23 cellular contexts compared by ENCODE assay signal in the genomic region with DNA sequence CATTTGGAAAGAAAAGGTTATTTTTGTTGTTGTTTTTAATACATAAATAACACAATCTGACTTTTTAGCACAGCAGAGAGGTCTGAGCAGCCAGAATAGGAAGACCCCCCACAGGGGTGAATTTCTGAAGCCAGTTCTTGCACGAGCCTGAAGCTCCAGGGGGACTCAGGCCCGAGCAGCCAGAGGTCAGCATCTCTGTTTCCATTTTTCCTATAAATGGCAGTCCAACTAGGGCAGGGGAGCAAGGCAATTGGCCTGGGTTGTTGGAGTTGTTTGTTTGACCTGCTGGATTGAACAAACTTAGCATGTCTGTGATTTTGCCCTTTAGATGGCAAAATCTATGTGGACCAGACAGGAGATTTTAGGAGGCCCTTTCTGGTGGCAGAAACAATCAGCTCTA.
DNase-seq lines count a peak whose midpoint lies in the region; ATAC-seq and TF ChIP-seq lines count a peak whose summit lies in the region.
"Had no signal": no experiment of that assay in that cellular context is flagged by ENCODE, and none has a peak within 500 bp of the region (broad histone marks: within the 10 kb centered on the region; RNA-seq: fewer than 3 reads in every experiment).

No MANE protein-coding gene starts in this region.

- WGBS in right cardiac atrium, result 59% methylated on average over 2 of the region's 2 CpGs
- no CpG with 5 or more reads among the region's 2 CpGs for WGBS in trophoblast cell (ENCODE audit: extremely low coverage, insufficient coverage, insufficient read length)
- WGBS in transverse colon (ENCODE audit: low coverage in 1 of 2), 2 donors, result 77% methylated on average over 2 of the region's 2 CpGs; no CpG with 5 or more reads in 1 of the 2 donors

- H3K4me3 ChIP-seq in coronary artery, result no peak overlapping the region
- H3K4me3 ChIP-seq in right cardiac atrium (ENCODE audit: low read length), result no peak overlapping the region
- H3K4me3 ChIP-seq in trophoblast cell (ENCODE audit: low read depth, low read length), result no peak overlapping the region
- no peak overlapping the region for H3K4me3 ChIP-seq in transverse colon
- H3K4me3 ChIP-seq in foreskin fibroblast (ENCODE audit: low read depth in 1 of 2, low read length in 2 of 2), result no peak overlapping the region
- H3K4me3 ChIP-seq: K562 had no signal

- no peak for TF ChIP-seq EP300 in transverse colon (IDR thresholded peaks at IDR 0.05; ENCODE audit: low read depth)

- H3K27ac ChIP-seq in coronary artery (peak overlapping the region; percentile 55 to 62), right cardiac atrium (ENCODE audit: low read length) (no peak overlapping the region), trophoblast cell (ENCODE audit: low read depth, low read length) (peak overlapping the region; percentile 24), transverse colon (peak overlapping the region in 3 of 4 donors; percentile 9 to 66 (median 41))

- H4K91ac ChIP-seq in trophoblast cell (ENCODE audit: low read depth, low read length), result peak overlapping the region; percentile 85

- H3K36me3 ChIP-seq in trophoblast cell (ENCODE audit: control insufficient read depth in 1 of 2, insufficient read depth in 2 of 2, low read length in 2 of 2), result no peaks in the 10 kb centered on the region
- H3K36me3 ChIP-seq in transverse colon, result no peaks in the 10 kb centered on the region

- H3K27me3 ChIP-seq in right cardiac atrium (ENCODE audit: control insufficient read depth, insufficient read depth) (no peaks in the 10 kb centered on the region), trophoblast cell (ENCODE audit: insufficient read depth, low read length) (no peaks in the 10 kb centered on the region), transverse colon (no peaks in the 10 kb centered on the region)

- H2BK5ac ChIP-seq in trophoblast cell (ENCODE audit: low read depth, low read length, poor library complexity), result no peak overlapping the region

- H2AK5ac ChIP-seq in trophoblast cell (ENCODE audit: low read length), result peak overlapping the region; percentile 68

- H3K79me2 ChIP-seq in trophoblast cell (ENCODE audit: control insufficient read depth, insufficient read depth, low read length, poor library complexity), result no peaks in the 10 kb centered on the region

- H3K14ac ChIP-seq in trophoblast cell (ENCODE audit: low read length), result no peak overlapping the region

- H2BK120ac ChIP-seq in trophoblast cell (ENCODE audit: insufficient read depth, low read length, poor library complexity), result peak overlapping the region; percentile 11

- no peak overlapping the region for H3K4me2 ChIP-seq in trophoblast cell (ENCODE audit: low read length)

- TF ChIP-seq POLR2A in transverse colon (IDR thresholded peaks at IDR 0.05), result no peak

- peak overlapping the region; percentile 17 for H4K8ac ChIP-seq in trophoblast cell (ENCODE audit: low read depth, low read length)

- ATAC-seq in right cardiac atrium, result peak; percentile 65 to 91
- no peak for ATAC-seq in HG02759 (IDR thresholded peaks at IDR 0.05; ENCODE audit: unreplicated experiment)
- ATAC-seq: K562, left colon, PC-3 had no signal

- no peak for TF ChIP-seq CTCF in coronary artery (IDR thresholded peaks at IDR 0.05)
- no peak for TF ChIP-seq CTCF in transverse colon (IDR thresholded peaks at IDR 0.05)
- no peak for TF ChIP-seq CTCF in foreskin fibroblast (IDR thresholded peaks at IDR 0.05; ENCODE audit: low read depth, low read length)

- H3K23ac ChIP-seq in trophoblast cell (ENCODE audit: low read length), result no peak overlapping the region

- peaks cover 6% of the 10 kb centered on the region for H3K79me1 ChIP-seq in trophoblast cell (ENCODE audit: low read length)

- H4K12ac ChIP-seq in trophoblast cell (ENCODE audit: low read depth, low read length), result no peak overlapping the region

- peak overlapping the region; percentile 73 for H2BK12ac ChIP-seq in trophoblast cell (ENCODE audit: low read length)

- no peak for DNase-seq in coronary artery (ENCODE audit: low spot score)
- peak; percentile 33 to 81 (median 76) for DNase-seq in right cardiac atrium
- DNase-seq in trophoblast cell, result no peak
- DNase-seq in transverse colon, result no peak
- no peak for DNase-seq in activated CD4-positive, alpha-beta T cell treated with anti-CD3 and anti-CD28 coated beads for 48 hours
- DNase-seq in foreskin fibroblast, result no peak
- no peak for DNase-seq in DMS79 (lab: John Stamatoyannopoulos, UW)
- DNase-seq: activated gamma-delta T cell treated with Interleukin-2 at 50 U/mL for 16 hours; CD8-positive, alpha-beta memory T cell; erythroblast; MM.1S; NCI-H1694 treated with DMSO at 0.1 percent for 48 hours; NCI-H2227 treated with DMSO at 0.1 percent for 48 hours; NCI-H774; occipital lobe; PC-3; SIG-M5; stimulated activated CD4-positive, alpha-beta T cell treated with anti-CD3 and anti-CD28 coated beads, Interleukin-1b, Interleukin-23, amount 100 ng/mL, for 48 hours; stimulated activated naive CD4-positive, alpha-beta T cell; T-helper 1 cell had no signal

- in situ Hi-C loops in transverse colon (cut with MboI; ENCODE audit: low pct_ligation_motif_present in 1 of 4, low pct_unique_long_range_greater_than_20kb in 1 of 4, low sequenced_read_pairs in 3 of 4), result no loop called here

- no peaks in the 10 kb centered on the region for H3K4me1 ChIP-seq in right cardiac atrium (ENCODE audit: control insufficient read depth, insufficient read depth, low read length)
- peaks cover 3 to 5% of the 10 kb centered on the region in 2 experiments for H3K4me1 ChIP-seq in trophoblast cell (ENCODE audit: control insufficient read depth in 1 of 2, insufficient read depth in 2 of 2, low read length in 2 of 2)
- no peaks in the 10 kb centered on the region for H3K4me1 ChIP-seq in transverse colon

- no peaks in the 10 kb centered on the region for H3K9me3 ChIP-seq in right cardiac atrium (ENCODE audit: control insufficient read depth, low read length)
- H3K9me3 ChIP-seq in trophoblast cell (ENCODE audit: insufficient read depth, low read depth, low read length), result no peaks in the 10 kb centered on the region
- H3K9me3 ChIP-seq in transverse colon, result no peaks in the 10 kb centered on the region

- H3K9ac ChIP-seq in trophoblast cell (ENCODE audit: low read length), result no peak overlapping the region

- intact Hi-C loops in right cardiac atrium (cut with DNase I) (loop anchor here in 1 of 4 donors (10.0 kb wide), 1 partner anchor 86 kb away; no protein-coding TSS in a partner anchor), transverse colon (cut with DNase I; ENCODE audit: low total_unique reads) (no loop called here)

- H3K4ac ChIP-seq in trophoblast cell (ENCODE audit: low read depth, low read length), result no peak overlapping the region

- H2AFZ ChIP-seq in trophoblast cell (ENCODE audit: insufficient read depth, low read length, poor library complexity), result no peak overlapping the region

- H3K18ac ChIP-seq in trophoblast cell (ENCODE audit: low read length), result no peak overlapping the region

Comparison
In these comparisons a context has a peak if more than half of its experiments do, and no peak if none do; other contexts are left out.
1. DNase-seq: peak in right cardiac atrium (3 of 3); none in coronary artery (single experiment), trophoblast cell (0 of 2), transverse colon (single experiment), activated CD4-positive, alpha-beta T cell treated with anti-CD3 and anti-CD28 coated beads for 48 hours (single experiment), foreskin fibroblast (0 of 2) and DMS79 (single experiment).